In genomic region chr12:39161686-39162085, GRCh38 we compare ENCODE assay signal across 36 cellular contexts.
"Had no signal": no experiment of that assay in that cellular context is flagged by ENCODE, and none has a peak within 500 bp of the region (broad histone marks: within the 10 kb centered on the region; RNA-seq: fewer than 3 reads in every experiment).

No MANE protein-coding gene starts in this region.

- H3K9me3 ChIP-seq: breast epithelium, Peyer's patch, SJSA1 had no signal

- H3K27me3 ChIP-seq: breast epithelium, Peyer's patch, SJSA1 had no signal

- H3K4me1 ChIP-seq: breast epithelium, Peyer's patch, SJSA1 had no signal

- DNase-seq: activated B cell treated with CpG ODN at 0.5 μM for 24 hours; activated CD4-positive, alpha-beta memory T cell treated with anti-CD3 and anti-CD28 coated beads, Interleukin-2, amount 10 ng/mL, durations not matched to agents 7 days and 5 days; activated CD4-positive, alpha-beta T cell treated with anti-CD3 and anti-CD28 coated beads for 4 hours; activated CD4-positive, CD25-positive, alpha-beta regulatory T cell treated with anti-CD3 and anti-CD28 coated beads, Interleukin-2, amount 50 U/mL, for 72 hours; activated CD8-positive, alpha-beta memory T cell treated with anti-CD3 and anti-CD28 coated beads for 24 hours; activated CD8-positive, alpha-beta memory T cell treated with anti-CD3 and anti-CD28 coated beads, Interleukin-2, amount 10 ng/mL, durations not matched to agents 7 days and 5 days; activated CD8-positive, alpha-beta memory T cell treated with anti-CD3 and anti-CD28 coated beads, Interleukin-2, amount 50 U/mL, for 48 hours; activated effector memory CD4-positive, alpha-beta T cell treated with anti-CD3 and anti-CD28 coated beads, Interleukin-2, amount 50 U/mL, for 16 hours; activated naive CD4-positive, alpha-beta T cell; activated naive CD4-positive, alpha-beta T cell treated with anti-CD3 and anti-CD28 coated beads, Interleukin-2, amount 50 U/mL, for 16 hours; activated naive CD8-positive, alpha-beta T cell treated with anti-CD3 and anti-CD28 coated beads for 36 hours; activated T-cell treated with anti-CD3 and anti-CD28 coated beads, Interleukin-2, amount 50 U/mL, for 48 hours; amniotic stem cell; aorta; Kasumi-1; KG1; MM.1S; MV-4-11; NCI-H1092; NCI-H1436 treated with DMSO at 0.1 percent for 48 hours; NCI-H1694 treated with DMSO at 0.1 percent for 48 hours; NCI-H2029; NCI-H345; NCI-H510A; NCI-H526 treated with DMSO at 0.1 percent for 48 hours; NCI-H774; Peyer's patch; RPMI8226; SHP77 treated with DMSO at 0.1 percent for 48 hours; T-helper 1 cell; T-helper 2 cell; T-helper 9 cell had no signal

- H3K27ac ChIP-seq: breast epithelium, Peyer's patch, SJSA1, VCaP had no signal

- ATAC-seq: activated CD8-positive, alpha-beta memory T cell treated with anti-CD3 and anti-CD28 coated beads, Interleukin-2, amount 10 ng/mL, durations not matched to agents 7 days and 5 days; SK-N-SH treated with all-trans-retinoic acid at 6 μM for 48 hours had no signal

- H3K36me3 ChIP-seq: breast epithelium, Peyer's patch, SJSA1 had no signal

- H3K4me3 ChIP-seq: breast epithelium, Peyer's patch, SJSA1 had no signal
